1 cellular context compared by ENCODE assay signal in the genomic region with DNA sequence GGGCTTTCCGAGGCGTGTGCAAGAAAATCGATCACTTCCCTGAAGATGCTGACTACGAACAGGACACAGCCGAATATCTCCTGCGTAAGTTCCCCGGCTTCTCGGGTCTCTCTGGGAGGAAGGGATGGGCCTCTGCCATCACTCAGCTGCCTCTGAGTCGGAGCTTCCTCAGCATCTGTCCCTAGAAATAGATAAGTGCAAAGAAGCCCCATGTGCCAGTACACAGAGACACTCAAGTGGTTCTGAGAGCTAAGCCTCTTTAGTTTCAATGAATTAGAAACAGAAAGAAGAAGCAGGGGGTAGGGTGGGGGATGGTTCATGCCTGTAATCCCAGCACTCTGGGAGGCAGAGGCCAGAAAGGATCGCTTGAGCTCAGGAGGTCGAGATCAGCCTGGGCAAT.
TF ChIP-seq lines count a peak whose summit lies in the region.

No MANE protein-coding gene starts in this region.

TF ChIP-seq in H1, 55 proteins besides CTCF, POLR2A, EP300 and RAD21 (continued from another document):
- no peak for TF ChIP-seq MAFK (IDR thresholded peaks at IDR 0.05; ENCODE audit: low read depth, low read length)
- no peak for TF ChIP-seq ZNF274 (IDR thresholded peaks at IDR 0.05; ENCODE audit: borderline replicate concordance, extremely low read depth, low read length)
- no peak for TF ChIP-seq POLR2AphosphoS5 (IDR thresholded peaks at IDR 0.05; ENCODE audit: low read depth, low read length)
- TF ChIP-seq KDM4A (IDR thresholded peaks at IDR 0.05; ENCODE audit: low read depth, low read length, severe bottlenecking): no peak
- no peak for TF ChIP-seq SIRT6 (IDR thresholded peaks at IDR 0.05; ENCODE audit: low read length)
- TF ChIP-seq BCL11A (IDR thresholded peaks at IDR 0.05; ENCODE audit: low read depth in 2 of 2, low read length in 2 of 2): no peak
- TF ChIP-seq KDM5A (IDR thresholded peaks at IDR 0.05; ENCODE audit: low read length): no peak
- TF ChIP-seq BRCA1 (IDR thresholded peaks at IDR 0.05; ENCODE audit: low read depth, low read length): no peak
- TF ChIP-seq, protein P1, sequence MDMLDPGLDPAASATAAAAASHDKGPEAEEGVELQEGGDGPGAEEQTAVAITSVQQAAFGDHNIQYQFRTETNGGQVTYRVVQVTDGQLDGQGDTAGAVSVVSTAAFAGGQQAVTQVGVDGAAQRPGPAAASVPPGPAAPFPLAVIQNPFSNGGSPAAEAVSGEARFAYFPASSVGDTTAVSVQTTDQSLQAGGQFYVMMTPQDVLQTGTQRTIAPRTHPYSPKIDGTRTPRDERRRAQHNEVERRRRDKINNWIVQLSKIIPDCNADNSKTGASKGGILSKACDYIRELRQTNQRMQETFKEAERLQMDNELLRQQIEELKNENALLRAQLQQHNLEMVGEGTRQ (IDR thresholded peaks at IDR 0.05; ENCODE audit: low read length): no peak
- no peak for TF ChIP-seq POU5F1 (IDR thresholded peaks at IDR 0.05; ENCODE audit: low read depth, low read length)
- no peak for TF ChIP-seq GTF2F1 (IDR thresholded peaks at IDR 0.05; ENCODE audit: borderline replicate concordance, low read depth, low read length)
- TF ChIP-seq SUZ12 (IDR thresholded peaks at IDR 0.05; ENCODE audit: low read length): no peak
- TF ChIP-seq, protein P2, sequence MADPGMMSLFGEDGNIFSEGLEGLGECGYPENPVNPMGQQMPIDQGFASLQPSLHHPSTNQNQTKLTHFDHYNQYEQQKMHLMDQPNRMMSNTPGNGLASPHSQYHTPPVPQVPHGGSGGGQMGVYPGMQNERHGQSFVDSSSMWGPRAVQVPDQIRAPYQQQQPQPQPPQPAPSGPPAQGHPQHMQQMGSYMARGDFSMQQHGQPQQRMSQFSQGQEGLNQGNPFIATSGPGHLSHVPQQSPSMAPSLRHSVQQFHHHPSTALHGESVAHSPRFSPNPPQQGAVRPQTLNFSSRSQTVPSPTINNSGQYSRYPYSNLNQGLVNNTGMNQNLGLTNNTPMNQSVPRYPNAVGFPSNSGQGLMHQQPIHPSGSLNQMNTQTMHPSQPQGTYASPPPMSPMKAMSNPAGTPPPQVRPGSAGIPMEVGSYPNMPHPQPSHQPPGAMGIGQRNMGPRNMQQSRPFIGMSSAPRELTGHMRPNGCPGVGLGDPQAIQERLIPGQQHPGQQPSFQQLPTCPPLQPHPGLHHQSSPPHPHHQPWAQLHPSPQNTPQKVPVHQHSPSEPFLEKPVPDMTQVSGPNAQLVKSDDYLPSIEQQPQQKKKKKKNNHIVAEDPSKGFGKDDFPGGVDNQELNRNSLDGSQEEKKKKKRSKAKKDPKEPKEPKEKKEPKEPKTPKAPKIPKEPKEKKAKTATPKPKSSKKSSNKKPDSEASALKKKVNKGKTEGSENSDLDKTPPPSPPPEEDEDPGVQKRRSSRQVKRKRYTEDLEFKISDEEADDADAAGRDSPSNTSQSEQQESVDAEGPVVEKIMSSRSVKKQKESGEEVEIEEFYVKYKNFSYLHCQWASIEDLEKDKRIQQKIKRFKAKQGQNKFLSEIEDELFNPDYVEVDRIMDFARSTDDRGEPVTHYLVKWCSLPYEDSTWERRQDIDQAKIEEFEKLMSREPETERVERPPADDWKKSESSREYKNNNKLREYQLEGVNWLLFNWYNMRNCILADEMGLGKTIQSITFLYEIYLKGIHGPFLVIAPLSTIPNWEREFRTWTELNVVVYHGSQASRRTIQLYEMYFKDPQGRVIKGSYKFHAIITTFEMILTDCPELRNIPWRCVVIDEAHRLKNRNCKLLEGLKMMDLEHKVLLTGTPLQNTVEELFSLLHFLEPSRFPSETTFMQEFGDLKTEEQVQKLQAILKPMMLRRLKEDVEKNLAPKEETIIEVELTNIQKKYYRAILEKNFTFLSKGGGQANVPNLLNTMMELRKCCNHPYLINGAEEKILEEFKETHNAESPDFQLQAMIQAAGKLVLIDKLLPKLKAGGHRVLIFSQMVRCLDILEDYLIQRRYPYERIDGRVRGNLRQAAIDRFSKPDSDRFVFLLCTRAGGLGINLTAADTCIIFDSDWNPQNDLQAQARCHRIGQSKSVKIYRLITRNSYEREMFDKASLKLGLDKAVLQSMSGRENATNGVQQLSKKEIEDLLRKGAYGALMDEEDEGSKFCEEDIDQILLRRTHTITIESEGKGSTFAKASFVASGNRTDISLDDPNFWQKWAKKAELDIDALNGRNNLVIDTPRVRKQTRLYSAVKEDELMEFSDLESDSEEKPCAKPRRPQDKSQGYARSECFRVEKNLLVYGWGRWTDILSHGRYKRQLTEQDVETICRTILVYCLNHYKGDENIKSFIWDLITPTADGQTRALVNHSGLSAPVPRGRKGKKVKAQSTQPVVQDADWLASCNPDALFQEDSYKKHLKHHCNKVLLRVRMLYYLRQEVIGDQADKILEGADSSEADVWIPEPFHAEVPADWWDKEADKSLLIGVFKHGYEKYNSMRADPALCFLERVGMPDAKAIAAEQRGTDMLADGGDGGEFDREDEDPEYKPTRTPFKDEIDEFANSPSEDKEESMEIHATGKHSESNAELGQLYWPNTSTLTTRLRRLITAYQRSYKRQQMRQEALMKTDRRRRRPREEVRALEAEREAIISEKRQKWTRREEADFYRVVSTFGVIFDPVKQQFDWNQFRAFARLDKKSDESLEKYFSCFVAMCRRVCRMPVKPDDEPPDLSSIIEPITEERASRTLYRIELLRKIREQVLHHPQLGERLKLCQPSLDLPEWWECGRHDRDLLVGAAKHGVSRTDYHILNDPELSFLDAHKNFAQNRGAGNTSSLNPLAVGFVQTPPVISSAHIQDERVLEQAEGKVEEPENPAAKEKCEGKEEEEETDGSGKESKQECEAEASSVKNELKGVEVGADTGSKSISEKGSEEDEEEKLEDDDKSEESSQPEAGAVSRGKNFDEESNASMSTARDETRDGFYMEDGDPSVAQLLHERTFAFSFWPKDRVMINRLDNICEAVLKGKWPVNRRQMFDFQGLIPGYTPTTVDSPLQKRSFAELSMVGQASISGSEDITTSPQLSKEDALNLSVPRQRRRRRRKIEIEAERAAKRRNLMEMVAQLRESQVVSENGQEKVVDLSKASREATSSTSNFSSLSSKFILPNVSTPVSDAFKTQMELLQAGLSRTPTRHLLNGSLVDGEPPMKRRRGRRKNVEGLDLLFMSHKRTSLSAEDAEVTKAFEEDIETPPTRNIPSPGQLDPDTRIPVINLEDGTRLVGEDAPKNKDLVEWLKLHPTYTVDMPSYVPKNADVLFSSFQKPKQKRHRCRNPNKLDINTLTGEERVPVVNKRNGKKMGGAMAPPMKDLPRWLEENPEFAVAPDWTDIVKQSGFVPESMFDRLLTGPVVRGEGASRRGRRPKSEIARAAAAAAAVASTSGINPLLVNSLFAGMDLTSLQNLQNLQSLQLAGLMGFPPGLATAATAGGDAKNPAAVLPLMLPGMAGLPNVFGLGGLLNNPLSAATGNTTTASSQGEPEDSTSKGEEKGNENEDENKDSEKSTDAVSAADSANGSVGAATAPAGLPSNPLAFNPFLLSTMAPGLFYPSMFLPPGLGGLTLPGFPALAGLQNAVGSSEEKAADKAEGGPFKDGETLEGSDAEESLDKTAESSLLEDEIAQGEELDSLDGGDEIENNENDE (IDR thresholded peaks at IDR 0.05; ENCODE audit: insufficient replicate concordance, low read length): no peak
- no peak for TF ChIP-seq TEAD4 (IDR thresholded peaks at IDR 0.05; ENCODE audit: low read depth, low read length)
- TF ChIP-seq TAF7 (optimal IDR thresholded peaks at IDR 0.05; ENCODE audit: borderline replicate concordance, low read depth, low read length): no peak
- no peak for TF ChIP-seq CHD1 (IDR thresholded peaks at IDR 0.05; ENCODE audit: low read depth, low read length)
- no peak for TF ChIP-seq CEBPB (IDR thresholded peaks at IDR 0.05; ENCODE audit: low read depth, low read length)
- TF ChIP-seq, protein P3, sequence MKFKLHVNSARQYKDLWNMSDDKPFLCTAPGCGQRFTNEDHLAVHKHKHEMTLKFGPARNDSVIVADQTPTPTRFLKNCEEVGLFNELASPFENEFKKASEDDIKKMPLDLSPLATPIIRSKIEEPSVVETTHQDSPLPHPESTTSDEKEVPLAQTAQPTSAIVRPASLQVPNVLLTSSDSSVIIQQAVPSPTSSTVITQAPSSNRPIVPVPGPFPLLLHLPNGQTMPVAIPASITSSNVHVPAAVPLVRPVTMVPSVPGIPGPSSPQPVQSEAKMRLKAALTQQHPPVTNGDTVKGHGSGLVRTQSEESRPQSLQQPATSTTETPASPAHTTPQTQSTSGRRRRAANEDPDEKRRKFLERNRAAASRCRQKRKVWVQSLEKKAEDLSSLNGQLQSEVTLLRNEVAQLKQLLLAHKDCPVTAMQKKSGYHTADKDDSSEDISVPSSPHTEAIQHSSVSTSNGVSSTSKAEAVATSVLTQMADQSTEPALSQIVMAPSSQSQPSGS (IDR thresholded peaks at IDR 0.05; ENCODE audit: low read length): no peak
- TF ChIP-seq EGR1 (IDR thresholded peaks at IDR 0.05; ENCODE audit: borderline replicate concordance, low read depth, low read length): 0 out of 2 replicates have a peak, but pooled peaks have one; percentile 16
- TF ChIP-seq EZH2 (IDR thresholded peaks at IDR 0.05; ENCODE audit: low read depth, low read length, severe bottlenecking): no peak
- no peak for TF ChIP-seq PHF8 (conservative IDR thresholded peaks at IDR 0.05; ENCODE audit: low read depth, low read length)
- peak in 1 of 2 experiments; percentile 74; a peak in 1 of 4 replicates for TF ChIP-seq HDAC2 (IDR thresholded peaks at IDR 0.05; ENCODE audit: borderline replicate concordance in 1 of 2, low read depth in 2 of 2, low read length in 2 of 2)
- no peak for TF ChIP-seq BACH1 (IDR thresholded peaks at IDR 0.05; ENCODE audit: low read length)
- TF ChIP-seq JUND (IDR thresholded peaks at IDR 0.05; ENCODE audit: low read length): no peak
- TF ChIP-seq, protein P4, sequence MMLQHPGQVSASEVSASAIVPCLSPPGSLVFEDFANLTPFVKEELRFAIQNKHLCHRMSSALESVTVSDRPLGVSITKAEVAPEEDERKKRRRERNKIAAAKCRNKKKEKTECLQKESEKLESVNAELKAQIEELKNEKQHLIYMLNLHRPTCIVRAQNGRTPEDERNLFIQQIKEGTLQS (IDR thresholded peaks at IDR 0.05; ENCODE audit: insufficient read depth, low read depth, low read length): no peak
- TF ChIP-seq SIN3A (conservative IDR thresholded peaks at IDR 0.05 in 1 of 2, IDR thresholded peaks at IDR 0.05 in 1 of 2; ENCODE audit: low read depth in 1 of 2, low read length in 2 of 2): no peak
- no peak for TF ChIP-seq SRF (IDR thresholded peaks at IDR 0.05; ENCODE audit: low read depth, low read length)
- no peak for TF ChIP-seq FOSL1 (IDR thresholded peaks at IDR 0.05; ENCODE audit: insufficient read depth, low read depth, low read length)
- TF ChIP-seq HDAC6 (IDR thresholded peaks at IDR 0.05; ENCODE audit: low read depth, low read length): no peak
- TF ChIP-seq SP4 (IDR thresholded peaks at IDR 0.05; ENCODE audit: low read length): no peak
- no peak for TF ChIP-seq GABPA (IDR thresholded peaks at IDR 0.05; ENCODE audit: borderline replicate concordance, insufficient read depth, low read length)
- TF ChIP-seq JUN (IDR thresholded peaks at IDR 0.05; ENCODE audit: low read depth, low read length): no peak
- peak; percentile 40; the same call in 1 of the 2 replicates for TF ChIP-seq TAF1 (IDR thresholded peaks at IDR 0.05; ENCODE audit: low read depth, low read length)
- peak; percentile 62; the same call in 1 of the 2 replicates for TF ChIP-seq SP1 (IDR thresholded peaks at IDR 0.05; ENCODE audit: low read depth, low read length)
- TF ChIP-seq, protein P5, sequence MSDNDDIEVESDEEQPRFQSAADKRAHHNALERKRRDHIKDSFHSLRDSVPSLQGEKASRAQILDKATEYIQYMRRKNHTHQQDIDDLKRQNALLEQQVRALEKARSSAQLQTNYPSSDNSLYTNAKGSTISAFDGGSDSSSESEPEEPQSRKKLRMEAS (IDR thresholded peaks at IDR 0.05): peak; percentile 28; the same call in 1 of the 2 replicates
- TF ChIP-seq RXRA (IDR thresholded peaks at IDR 0.05; ENCODE audit: insufficient read depth, low read depth, low read length): no peak
- TF ChIP-seq RFX5 (IDR thresholded peaks at IDR 0.05; ENCODE audit: borderline replicate concordance, low read depth, low read length): no peak
- no peak for TF ChIP-seq CBX8 (IDR thresholded peaks at IDR 0.05; ENCODE audit: borderline replicate concordance, low read depth, low read length)
- peak; percentile 84; the same call in 1 of the 2 replicates for TF ChIP-seq RBBP5 (IDR thresholded peaks at IDR 0.05; ENCODE audit: borderline replicate concordance, low read depth, low read length)
- no peak for TF ChIP-seq YY1 (IDR thresholded peaks at IDR 0.05; ENCODE audit: low read depth, low read length)
- no peak for TF ChIP-seq SIX5 (IDR thresholded peaks at IDR 0.05; ENCODE audit: low read depth, low read length)
- TF ChIP-seq NANOG (IDR thresholded peaks at IDR 0.05; ENCODE audit: insufficient read depth, low read depth, low read length, poor library complexity, severe bottlenecking): no peak
- TF ChIP-seq, protein P6, sequence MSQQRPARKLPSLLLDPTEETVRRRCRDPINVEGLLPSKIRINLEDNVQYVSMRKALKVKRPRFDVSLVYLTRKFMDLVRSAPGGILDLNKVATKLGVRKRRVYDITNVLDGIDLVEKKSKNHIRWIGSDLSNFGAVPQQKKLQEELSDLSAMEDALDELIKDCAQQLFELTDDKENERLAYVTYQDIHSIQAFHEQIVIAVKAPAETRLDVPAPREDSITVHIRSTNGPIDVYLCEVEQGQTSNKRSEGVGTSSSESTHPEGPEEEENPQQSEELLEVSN (IDR thresholded peaks at IDR 0.05): no peak
- TF ChIP-seq CTBP2 (IDR thresholded peaks at IDR 0.05; ENCODE audit: borderline replicate concordance, insufficient read depth, insufficient read length, low read length): no peak
- no peak for TF ChIP-seq SAP30 (IDR thresholded peaks at IDR 0.05; ENCODE audit: insufficient read depth, insufficient replicate concordance, low read length)
- TF ChIP-seq CHD2 (IDR thresholded peaks at IDR 0.05; ENCODE audit: low read length): no peak
- no peak for TF ChIP-seq TCF12 (IDR thresholded peaks at IDR 0.05; ENCODE audit: low read depth, low read length)
- TF ChIP-seq KDM1A (IDR thresholded peaks at IDR 0.05; ENCODE audit: borderline replicate concordance, low read length): 0 out of 2 replicates have a peak, but pooled peaks have one; percentile 11
- TF ChIP-seq CBX5 (IDR thresholded peaks at IDR 0.05; ENCODE audit: low read depth, low read length): no peak
- TF ChIP-seq ASH2L (IDR thresholded peaks at IDR 0.05; ENCODE audit: low read length): peak; percentile 76
- no peak for TF ChIP-seq RNF2 (IDR thresholded peaks at IDR 0.05; ENCODE audit: borderline replicate concordance, low read depth, low read length, missing control alignments, poor library complexity, severe bottlenecking)
